8 cellular contexts compared by ENCODE assay signal in genomic region chr18:47929681-47930085, GRCh38. TPM values are rescaled to one million over a fixed set of nuclear protein-coding genes. Genes with fewer than 3 reads are reported as not detected.
DNase-seq lines count a peak whose midpoint lies in the region; ATAC-seq, FAIRE-seq and TF ChIP-seq lines count a peak whose summit lies in the region.

No MANE protein-coding gene starts in this region.

- H3K9me2 ChIP-seq in DOHH2 (replicated peaks; ENCODE audit: control insufficient read depth, low read length) = no peaks in the 10 kb centered on the region

- H3K9me3 ChIP-seq in DOHH2 (ENCODE audit: control insufficient read depth, insufficient read depth, low read length) = no peaks in the 10 kb centered on the region
- no peaks in the 10 kb centered on the region for H3K9me3 ChIP-seq in HUES48 (ENCODE audit: control insufficient read depth, insufficient read depth, low read length)
- H3K9me3 ChIP-seq in astrocyte (ENCODE audit: insufficient read depth, low read depth, low read length) = no peaks in the 10 kb centered on the region

- H3K36me3 Mint-ChIP-seq in astrocyte (ENCODE audit: low read depth, unreplicated experiment) = no peaks in the 10 kb centered on the region

- H3K4me3 Mint-ChIP-seq in astrocyte (ENCODE audit: unreplicated experiment) = peak overlapping the region; percentile 98
- H3K4me3 Mint-ChIP-seq in stimulated activated naive CD8-positive, alpha-beta T cell treated with anti-CD3 and anti-CD28 coated beads, Interleukin-15, amount 100 ng/mL, for 72 hours = peak overlapping the region; percentile 81 to 93

- H3K27ac ChIP-seq in DOHH2 (ENCODE audit: low read depth, low read length) (peak overlapping the region; percentile 78), HUES48 (ENCODE audit: low read depth, low read length) (peak overlapping the region; percentile 100), astrocyte (ENCODE audit: low read depth, low read length) (peak overlapping the region; percentile 81)

- FAIRE-seq in astrocyte (lab: Jason Lieb, UNC) (no peak), islet of Langerhans (lab: Jason Lieb, UNC) (peak; percentile 21)

- H3K4me1 ChIP-seq in DOHH2 (ENCODE audit: control insufficient read depth, low read length) (peaks cover 53% of the 10 kb centered on the region), HUES48 (ENCODE audit: control insufficient read depth, insufficient read depth, low read length) (peaks cover 52% of the 10 kb centered on the region), astrocyte (ENCODE audit: insufficient read depth, low read length) (peaks cover 14% of the 10 kb centered on the region)

- H3K36me3 ChIP-seq in DOHH2 (ENCODE audit: control insufficient read depth, low read length) = peaks cover 14% of the 10 kb centered on the region
- H3K36me3 ChIP-seq in HUES48 (ENCODE audit: control insufficient read depth, insufficient read depth, low read length) = no peaks in the 10 kb centered on the region
- H3K36me3 ChIP-seq in astrocyte (ENCODE audit: insufficient read depth, low read length) = no peaks in the 10 kb centered on the region

- H4K20me1 ChIP-seq in DOHH2 (ENCODE audit: control insufficient read depth, insufficient read depth, low read depth, low read length) (peaks cover 28% of the 10 kb centered on the region; the same call in 1 of the 2 replicates), astrocyte (ENCODE audit: insufficient read depth, low read length) (peaks cover 48% of the 10 kb centered on the region)

- H3K79me2 ChIP-seq in DOHH2 (ENCODE audit: control insufficient read depth, low read length) (peaks cover 56% of the 10 kb centered on the region), astrocyte (ENCODE audit: insufficient read depth, low read length) (peaks cover 55% of the 10 kb centered on the region)

- H3K4me3 ChIP-seq in DOHH2 (ENCODE audit: low read length) (peak overlapping the region; percentile 89), HUES48 (ENCODE audit: low read depth, low read length) (peak overlapping the region; percentile 96), astrocyte (ENCODE audit: insufficient read depth, low read depth, low read length) (peak overlapping the region; percentile 82)

- peak overlapping the region; percentile 1 for H2AFZ ChIP-seq in astrocyte (ENCODE audit: low read depth, low read length)

- H3K9me3 Mint-ChIP-seq in astrocyte (ENCODE audit: unreplicated experiment) = no peaks in the 10 kb centered on the region
- no peaks in the 10 kb centered on the region for H3K9me3 Mint-ChIP-seq in stimulated activated naive CD8-positive, alpha-beta T cell treated with anti-CD3 and anti-CD28 coated beads, Interleukin-15, amount 100 ng/mL, for 72 hours

- peaks cover 27% of the 10 kb centered on the region for H3K4me1 Mint-ChIP-seq in astrocyte (ENCODE audit: low read depth, unreplicated experiment)
- peaks cover 55% of the 10 kb centered on the region for H3K4me1 Mint-ChIP-seq in stimulated activated naive CD8-positive, alpha-beta T cell treated with anti-CD3 and anti-CD28 coated beads, Interleukin-15, amount 100 ng/mL, for 72 hours

- H3K9ac ChIP-seq in HUES48 (ENCODE audit: low read depth, low read length) = peak overlapping the region; percentile 88
- peak overlapping the region; percentile 93 for H3K9ac ChIP-seq in astrocyte (ENCODE audit: low read length)

- peak overlapping the region; percentile 78 for H3K4me2 ChIP-seq in DOHH2 (ENCODE audit: low read length)
- H3K4me2 ChIP-seq in astrocyte (ENCODE audit: low read length) = peak overlapping the region; percentile 86

- TF ChIP-seq CTCF in DOHH2 (IDR thresholded peaks at IDR 0.05; ENCODE audit: low read depth, low read length, poor library complexity, severe bottlenecking) (no peak), astrocyte (IDR thresholded peaks at IDR 0.05; ENCODE audit: insufficient read depth, low read depth, low read length) (no peak)

- no peaks in the 10 kb centered on the region for H3K27me3 Mint-ChIP-seq in astrocyte (ENCODE audit: low read depth, unreplicated experiment)
- H3K27me3 Mint-ChIP-seq in stimulated activated naive CD8-positive, alpha-beta T cell treated with anti-CD3 and anti-CD28 coated beads, Interleukin-15, amount 100 ng/mL, for 72 hours = no peaks in the 10 kb centered on the region

- H3K27me3 ChIP-seq in DOHH2 (ENCODE audit: control insufficient read depth, low read length) (no peaks in the 10 kb centered on the region), HUES48 (ENCODE audit: control insufficient read depth, insufficient read depth, low read length) (no peaks in the 10 kb centered on the region), astrocyte (ENCODE audit: insufficient read depth, low read length) (peaks cover 6% of the 10 kb centered on the region)

- DNase-seq in astrocyte (ENCODE audit: low read depth) (no peak), AG20443 (ENCODE audit: low spot score) (no peak), DMS 273 (lab: John Stamatoyannopoulos, UW; ENCODE audit: unreplicated experiment) (no peak), middle frontal gyrus (ENCODE audit: extremely low spot score, low spot score) (no peak)
- no peak for DNase-seq in stimulated activated naive CD8-positive, alpha-beta T cell treated with anti-CD3 and anti-CD28 coated beads, Interleukin-15, amount 100 ng/mL, for 72 hours

- peak overlapping the region; percentile 89 for H3K27ac Mint-ChIP-seq in astrocyte (ENCODE audit: unreplicated experiment)
- H3K27ac Mint-ChIP-seq in stimulated activated naive CD8-positive, alpha-beta T cell treated with anti-CD3 and anti-CD28 coated beads, Interleukin-15, amount 100 ng/mL, for 72 hours = peak overlapping the region; percentile 23 to 96

- peaks cover 10% of the 10 kb centered on the region for H3F3A ChIP-seq in DOHH2 (ENCODE audit: control insufficient read depth, insufficient read depth)

- ATAC-seq in stimulated activated naive CD8-positive, alpha-beta T cell treated with anti-CD3 and anti-CD28 coated beads, Interleukin-15, amount 100 ng/mL, for 72 hours = peak; percentile 0

RNA-seq across cellular contexts. Expression of gene SMAD2, which starts 0.8 kb away (rescaled TPM):
- total RNA-seq in astrocyte = 120 and 144 TPM in 2 replicates
